ENCODE assay signal across 16 cellular contexts in genomic region chr1:234226819-234227165, GRCh38.
DNase-seq lines count a peak whose midpoint lies in the region; ATAC-seq, FAIRE-seq and TF ChIP-seq lines count a peak whose summit lies in the region.
"Had no signal": no experiment of that assay in that cellular context is flagged by ENCODE, and none has a peak within 500 bp of the region (broad histone marks: within the 10 kb centered on the region; RNA-seq: fewer than 3 reads in every experiment).

No MANE protein-coding gene starts in this region.

- H3K27ac Mint-ChIP-seq in GM23338 (no peak overlapping the region), neural progenitor cell (peak overlapping the region; percentile 10)
- H3K27ac Mint-ChIP-seq: CD4-positive, alpha-beta T cell had no signal

- H3K27me3 Mint-ChIP-seq in GM23338 (ENCODE audit: insufficient read depth, low read depth, poor library complexity) (peaks cover 9% of the 10 kb centered on the region), neural progenitor cell (ENCODE audit: insufficient read depth, low read depth) (peaks cover 13% of the 10 kb centered on the region)

- H4K91ac ChIP-seq in H1 (replicated peaks; ENCODE audit: insufficient read length, low read length), result peak overlapping the region; percentile 23

- H3K27me3 ChIP-seq in GM23338 (ENCODE audit: insufficient read depth) (no peaks in the 10 kb centered on the region), HUES6 (ENCODE audit: control insufficient read depth, insufficient read depth, low read length) (no peaks in the 10 kb centered on the region), H1 (replicated peaks in 1 of 4; ENCODE audit: control insufficient read depth in 3 of 4, extremely low read depth in 1 of 4, insufficient read depth in 3 of 4, low read length in 3 of 4) (no peaks in the 10 kb centered on the region; a peak in 1 of 7 replicates), neural progenitor cell (no peaks in the 10 kb centered on the region)

- no peak overlapping the region for H3K14ac ChIP-seq in H1 (ENCODE audit: insufficient read length)

- no peak overlapping the region for H3K23ac ChIP-seq in H1 (ENCODE audit: insufficient read length)

- no peak for DNase-seq in GM23338 (ENCODE audit: low spot score)
- no peak for DNase-seq in H1 (ENCODE audit: low read depth in 1 of 2, low spot score in 2 of 2)
- no peak for DNase-seq in neural progenitor cell (ENCODE audit: low spot score)
- DNase-seq in HUDEP-2 (lab: John Stamatoyannopoulos, UW; ENCODE audit: unreplicated experiment in 76 of 76), result no peak
- DNase-seq in NCI-H2081 treated with DMSO at 0.1 percent for 48 hours (lab: John Stamatoyannopoulos, UW), result no peak
- DNase-seq in NCI-H748 (lab: John Stamatoyannopoulos, UW; ENCODE audit: unreplicated experiment), result no peak
- DNase-seq: ACHN; Caco-2; CD4-positive, alpha-beta T cell; KG1 had no signal

- peak overlapping the region; percentile 44 for H4K5ac ChIP-seq in H1 (ENCODE audit: insufficient read length, low read depth, low read length)

- peak overlapping the region; percentile 24 for H3K9ac ChIP-seq in HUES6 (ENCODE audit: low read length)
- H3K9ac ChIP-seq in H1 (replicated peaks in 1 of 4; ENCODE audit: extremely low read depth in 1 of 4, low read depth in 3 of 4, low read length in 3 of 4), result no peak overlapping the region; a peak in 1 of 7 replicates
- H3K9ac ChIP-seq in neural progenitor cell, result no peak overlapping the region

- H3F3A ChIP-seq in GM23338 (replicated peaks; ENCODE audit: low read depth), result no peaks in the 10 kb centered on the region
- peaks cover 6% of the 10 kb centered on the region for H3F3A ChIP-seq in neural progenitor cell (ENCODE audit: low read depth)

- H3K36me3 Mint-ChIP-seq in GM23338 (ENCODE audit: low read depth) (no peaks in the 10 kb centered on the region), neural progenitor cell (peaks cover 2% of the 10 kb centered on the region)

- H4K20me1 ChIP-seq in GM23338 (replicated peaks; ENCODE audit: insufficient read depth) (no peaks in the 10 kb centered on the region), H1 (replicated peaks in 1 of 2; ENCODE audit: control insufficient read depth in 1 of 2, insufficient read depth in 2 of 2, low read length in 2 of 2) (no peaks in the 10 kb centered on the region), neural progenitor cell (ENCODE audit: low read depth) (no peaks in the 10 kb centered on the region)

- no peak for FAIRE-seq in H1 (lab: Jason Lieb, UNC)
- FAIRE-seq: A204.1, G401.6, HepG2 had no signal

- peak overlapping the region; percentile 58 for H2BK120ac ChIP-seq in H1 (replicated peaks; ENCODE audit: low read depth, low read length)

- H3K27ac ChIP-seq in GM23338 (ENCODE audit: low read depth) (no peak overlapping the region), HUES6 (ENCODE audit: low read depth, low read length) (peak overlapping the region; percentile 61; the same call in 1 of the 2 replicates), H1 (ENCODE audit: low read depth, low read length) (no peak overlapping the region), neural progenitor cell (no peak overlapping the region)
- H3K27ac ChIP-seq: C4-2B had no signal

- ATAC-seq in GM23338, result no peak
- ATAC-seq: HepG2 had no signal

- H3K36me3 ChIP-seq in GM23338 (ENCODE audit: insufficient read depth) (no peaks in the 10 kb centered on the region), HUES6 (ENCODE audit: control insufficient read depth, insufficient read depth, low read length) (no peaks in the 10 kb centered on the region), H1 (ENCODE audit: control insufficient read depth in 2 of 4, insufficient read depth in 4 of 4, low read length in 3 of 4) (no peaks in the 10 kb centered on the region), neural progenitor cell (no peaks in the 10 kb centered on the region)
- H3K36me3 ChIP-seq: HAP-1 had no signal

- peak overlapping the region; percentile 41; the same call in 1 of the 2 replicates for H2BK20ac ChIP-seq in H1 (ENCODE audit: low read length)

- no peak for TF ChIP-seq RAD21 in H1 (IDR thresholded peaks at IDR 0.05 in 1 of 2, conservative IDR thresholded peaks at IDR 0.05 in 1 of 2; ENCODE audit: low read depth in 2 of 2, low read length in 2 of 2)

- peaks cover 20% of the 10 kb centered on the region for H3K4me1 ChIP-seq in GM23338 (ENCODE audit: insufficient read depth)
- H3K4me1 ChIP-seq in HUES6 (ENCODE audit: control insufficient read depth, insufficient read depth, low read length), result peaks cover 37% of the 10 kb centered on the region
- peaks cover 2 to 13% (median 9%) of the 10 kb centered on the region in 4 experiments for H3K4me1 ChIP-seq in H1 (replicated peaks in 1 of 4; ENCODE audit: control insufficient read depth in 3 of 4, insufficient read depth in 4 of 4, low read length in 3 of 4)
- H3K4me1 ChIP-seq in neural progenitor cell, result peaks cover 30% of the 10 kb centered on the region
- H3K4me1 ChIP-seq: Caco-2, HAP-1 had no signal

- peak overlapping the region; percentile 40; the same call in 1 of the 2 replicates for H2BK12ac ChIP-seq in H1 (ENCODE audit: low read depth, low read length)

- CTCF ChIA-PET in H1 (lab: Charles Lee; ENCODE audit: partially characterized antibody), result interaction anchor here (1.1 to 3.8 kb wide), 8 partner anchors 9 to 92 kb away, joined by 3 to 22 read pairs (median 4); no protein-coding TSS in a partner anchor

- no peak for TF ChIP-seq EP300 in H1 (IDR thresholded peaks at IDR 0.05; ENCODE audit: borderline replicate concordance in 1 of 2, low read depth in 2 of 2, low read length in 2 of 2)

- H3K79me2 ChIP-seq in GM23338 (replicated peaks; ENCODE audit: insufficient read depth), result no peaks in the 10 kb centered on the region
- no peaks in the 10 kb centered on the region for H3K79me2 ChIP-seq in H1 (ENCODE audit: control insufficient read depth in 1 of 2, insufficient read depth in 2 of 2, low read length in 2 of 2)
- no peaks in the 10 kb centered on the region for H3K79me2 ChIP-seq in neural progenitor cell (ENCODE audit: low read depth)

- H2BK15ac ChIP-seq in H1 (ENCODE audit: low read length), result no peak overlapping the region

- H2BK5ac ChIP-seq in H1 (ENCODE audit: low read depth, low read length), result peak overlapping the region; percentile 41; the same call in 1 of the 2 replicates

- H3K4me2 ChIP-seq in GM23338 (peak overlapping the region; percentile 10; the same call in 1 of the 2 replicates), H1 (ENCODE audit: insufficient read depth in 1 of 2, low read depth in 2 of 2, low read length in 2 of 2) (peak overlapping the region in 1 of 2 experiments; percentile 17; a peak in 2 of 4 replicates), neural progenitor cell (no peak overlapping the region)

- no peak overlapping the region for H3K56ac ChIP-seq in H1 (replicated peaks; ENCODE audit: insufficient read length, low read depth, low read length)

- H3K4me1 Mint-ChIP-seq in GM23338 (peaks cover 39% of the 10 kb centered on the region), neural progenitor cell (peaks cover 59% of the 10 kb centered on the region)

- H3K18ac ChIP-seq in H1 (ENCODE audit: extremely low read depth, low read length), result peak overlapping the region; percentile 3; the same call in 1 of the 2 replicates

- POLR2A ChIA-PET in H1 (lab: Charles Lee; ENCODE audit: partially characterized antibody), result interaction anchor here (2.8 kb wide), 1 partner anchor 11 kb away, joined by 6 read pairs; no protein-coding TSS in a partner anchor

- 0 out of 2 replicates have a peak overlapping the region, but pooled peaks have one; percentile 1 for H2AK5ac ChIP-seq in H1 (ENCODE audit: low read depth, low read length)

- H4K8ac ChIP-seq in H1 (ENCODE audit: extremely low read depth, insufficient read depth, low read length), result peak overlapping the region; percentile 58; the same call in 1 of the 2 replicates

- TF ChIP-seq CTCF in GM23338 (conservative IDR thresholded peaks at IDR 0.05; ENCODE audit: low read depth in 2 of 2) (no peak), H1 (IDR thresholded peaks at IDR 0.05; ENCODE audit: control extremely low read depth in 1 of 3, insufficient read depth in 1 of 3, low read depth in 1 of 3, low read length in 3 of 3) (no peak), neural progenitor cell (IDR thresholded peaks at IDR 0.05) (no peak)

- H3K23me2 ChIP-seq in H1 (ENCODE audit: low read depth, low read length), result no peaks in the 10 kb centered on the region

- H2AFZ ChIP-seq in GM23338 (no peak overlapping the region), H1 (ENCODE audit: low read length) (no peak overlapping the region), neural progenitor cell (replicated peaks) (no peak overlapping the region)

- H3K4me3 Mint-ChIP-seq in GM23338 (no peak overlapping the region), neural progenitor cell (peak overlapping the region; percentile 11)
- H3K4me3 Mint-ChIP-seq: CD4-positive, alpha-beta T cell had no signal

- TF ChIP-seq POLR2A in H1 (IDR thresholded peaks at IDR 0.05; ENCODE audit: control extremely low read depth in 1 of 2, low read depth in 2 of 2, low read length in 2 of 2), result no peak

- 95% methylated on average over 10 of the region's 10 CpGs; no CpG with 5 or more reads in 1 of the 2 experiments for WGBS in H1 (ENCODE audit: extremely low coverage in 1 of 2, insufficient coverage in 1 of 2, insufficient read length in 1 of 2, insufficient replicate concordance in 2 of 2, low coverage in 1 of 2, low lambda C conversion rate in 2 of 2, missing lambda C conversion rate in 1 of 2), 2 experiments

- no peaks in the 10 kb centered on the region for H3K9me2 ChIP-seq in GM23338 (ENCODE audit: insufficient read depth)

- no peaks in the 10 kb centered on the region for H3K79me1 ChIP-seq in H1 (ENCODE audit: low read depth, low read length)

- H3K9me3 Mint-ChIP-seq in GM23338 (no peaks in the 10 kb centered on the region), neural progenitor cell (peaks cover 2% of the 10 kb centered on the region)
- H3K9me3 Mint-ChIP-seq: CD4-positive, alpha-beta T cell had no signal

- peak overlapping the region; percentile 93 for H3K4ac ChIP-seq in H1 (replicated peaks; ENCODE audit: insufficient read length, low read depth, low read length)

- no peaks in the 10 kb centered on the region for H3K9me3 ChIP-seq in HUES6 (ENCODE audit: control insufficient read depth, insufficient read depth, low read depth, low read length)
- H3K9me3 ChIP-seq in H1 (ENCODE audit: insufficient read depth in 2 of 2, low read depth in 1 of 2, low read length in 1 of 2), result no peaks in the 10 kb centered on the region
- no peaks in the 10 kb centered on the region for H3K9me3 ChIP-seq in neural progenitor cell (ENCODE audit: low read depth)
- H3K9me3 ChIP-seq: Caco-2, HAP-1 had no signal

- no peak overlapping the region for H3K4me3 ChIP-seq in GM23338
- peak overlapping the region; percentile 29; the same call in 1 of the 2 replicates for H3K4me3 ChIP-seq in HUES6 (ENCODE audit: low read depth, low read length)
- no peak overlapping the region; a peak in 1 of 8 replicates for H3K4me3 ChIP-seq in H1 (ENCODE audit: extremely low read depth in 1 of 4, insufficient read depth in 2 of 4, low read depth in 3 of 4, low read length in 4 of 4)
- no peak overlapping the region for H3K4me3 ChIP-seq in neural progenitor cell
- H3K4me3 ChIP-seq: HAP-1 had no signal

TF ChIP-seq in GM23338, 12 proteins besides CTCF, POLR2A, EP300 and RAD21:
- TF ChIP-seq EZH2phosphoT487 (IDR thresholded peaks at IDR 0.05; ENCODE audit: unreplicated experiment), result no peak

TF ChIP-seq in H1, 55 proteins besides CTCF, POLR2A, EP300 and RAD21 (continues in another document):
- no peak for TF ChIP-seq HDAC6 (IDR thresholded peaks at IDR 0.05; ENCODE audit: low read depth, low read length)
- TF ChIP-seq FOSL1 (IDR thresholded peaks at IDR 0.05; ENCODE audit: insufficient read depth, low read depth, low read length), result no peak
